Comparison of ENCODE assay signal across 11 cellular contexts in genomic region chr3:189307963-189308362, GRCh38.
DNase-seq lines count a peak whose midpoint lies in the region; ATAC-seq and TF ChIP-seq lines count a peak whose summit lies in the region.
"Had no signal": no experiment of that assay in that cellular context is flagged by ENCODE, and none has a peak within 500 bp of the region (broad histone marks: within the 10 kb centered on the region; RNA-seq: fewer than 3 reads in every experiment).

No MANE protein-coding gene starts in this region.

- POLR2A ChIA-PET in GM10248 (lab: Yijun Ruan, JAX) = interaction anchor here (0.8 to 1.2 kb wide), 2 partner anchors 20 to 259 kb away, joined by 3 to 4 read pairs; no protein-coding TSS in a partner anchor

- DNase-seq in activated T-cell treated with anti-CD3 and anti-CD28 coated beads, Interleukin-2, amount 50 U/mL, for 4 hours = no peak
- no peak for DNase-seq in activated T-cell treated with anti-CD3 and anti-CD28 coated beads for 4 hours
- DNase-seq in psoas muscle = no peak
- DNase-seq in GM10248 (ENCODE audit: extremely low spot score) = no peak
- DNase-seq in NCI-H1694 treated with DMSO at 0.1 percent for 48 hours (lab: John Stamatoyannopoulos, UW) = no peak
- DNase-seq: DMS 273 treated with DMSO at 0.1 percent for 48 hours, right cardiac atrium, upper lobe of right lung had no signal

- no peak for TF ChIP-seq CTCF in psoas muscle (IDR thresholded peaks at IDR 0.05)
- no peak for TF ChIP-seq CTCF in GM10248 (IDR thresholded peaks at IDR 0.05; ENCODE audit: control extremely low read depth, extremely low read depth, low read depth, missing control alignments)

- H3K4me3 ChIP-seq in psoas muscle = no peak overlapping the region
- H3K4me3 ChIP-seq: upper lobe of right lung had no signal

- intact Hi-C loops in psoas muscle (cut with DNase I) = no loop called here

- peaks cover 17% of the 10 kb centered on the region for H3K4me1 ChIP-seq in psoas muscle
- H3K4me1 ChIP-seq: upper lobe of right lung had no signal

- H3K27ac ChIP-seq in psoas muscle = peak overlapping the region; percentile 72
- H3K27ac ChIP-seq: upper lobe of right lung had no signal

- peak overlapping the region; percentile 58 for H3K4me3 Mint-ChIP-seq in activated T-cell treated with anti-CD3 and anti-CD28 coated beads, Interleukin-2, amount 50 U/mL, for 4 hours

- H3K9me3 ChIP-seq in psoas muscle = no peaks in the 10 kb centered on the region
- H3K9me3 ChIP-seq: upper lobe of right lung had no signal

- peak; percentile 55 to 57 for ATAC-seq in activated T-cell treated with anti-CD3 and anti-CD28 coated beads, Interleukin-2, amount 50 U/mL, for 4 hours
- peak; percentile 59 for ATAC-seq in GM21447 (IDR thresholded peaks at IDR 0.05; ENCODE audit: unreplicated experiment)
- ATAC-seq in HG03439 (IDR thresholded peaks at IDR 0.05; ENCODE audit: unreplicated experiment) = peak; percentile 70
- ATAC-seq in psoas muscle = peak in 3 of 4 donors; percentile 34 to 43 (median 37)
- no peak for ATAC-seq in GM19324 (IDR thresholded peaks at IDR 0.05; ENCODE audit: low FRiP score, unreplicated experiment)
- ATAC-seq: right cardiac atrium, upper lobe of right lung had no signal

- peaks cover 3% of the 10 kb centered on the region for H3K36me3 Mint-ChIP-seq in activated T-cell treated with anti-CD3 and anti-CD28 coated beads, Interleukin-2, amount 50 U/mL, for 4 hours (ENCODE audit: insufficient read depth)

- H3K4me1 Mint-ChIP-seq in activated T-cell treated with anti-CD3 and anti-CD28 coated beads, Interleukin-2, amount 50 U/mL, for 4 hours (ENCODE audit: low read depth) = peaks cover 29% of the 10 kb centered on the region

- peaks cover 0 to 4% of the 10 kb centered on the region in 2 donors for H3K36me3 ChIP-seq in psoas muscle (ENCODE audit: insufficient read depth in 1 of 2, low read depth in 1 of 2)
- H3K36me3 ChIP-seq: upper lobe of right lung had no signal

- H3K27me3 ChIP-seq in psoas muscle (ENCODE audit: insufficient read depth in 3 of 3, low read length in 2 of 3) = no peaks in the 10 kb centered on the region
- H3K27me3 ChIP-seq: upper lobe of right lung had no signal

- CTCF ChIA-PET in GM10248 (lab: Yijun Ruan, JAX) = interaction anchor here (1.4 to 4.6 kb wide), 11 partner anchors 8 to 1568 kb away, joined by 3 to 23 read pairs (median 5); no protein-coding TSS in a partner anchor

- no peaks in the 10 kb centered on the region for H3K27me3 Mint-ChIP-seq in activated T-cell treated with anti-CD3 and anti-CD28 coated beads, Interleukin-2, amount 50 U/mL, for 4 hours (ENCODE audit: low read depth)

- 78 to 94% (median 86%) methylated on average over 7 of the region's 7 CpGs for WGBS in psoas muscle, 3 donors

- H3K9me3 Mint-ChIP-seq in activated T-cell treated with anti-CD3 and anti-CD28 coated beads, Interleukin-2, amount 50 U/mL, for 4 hours = no peaks in the 10 kb centered on the region
